Comparison of ENCODE assay signal across 1 cellular context in the genomic region with DNA sequence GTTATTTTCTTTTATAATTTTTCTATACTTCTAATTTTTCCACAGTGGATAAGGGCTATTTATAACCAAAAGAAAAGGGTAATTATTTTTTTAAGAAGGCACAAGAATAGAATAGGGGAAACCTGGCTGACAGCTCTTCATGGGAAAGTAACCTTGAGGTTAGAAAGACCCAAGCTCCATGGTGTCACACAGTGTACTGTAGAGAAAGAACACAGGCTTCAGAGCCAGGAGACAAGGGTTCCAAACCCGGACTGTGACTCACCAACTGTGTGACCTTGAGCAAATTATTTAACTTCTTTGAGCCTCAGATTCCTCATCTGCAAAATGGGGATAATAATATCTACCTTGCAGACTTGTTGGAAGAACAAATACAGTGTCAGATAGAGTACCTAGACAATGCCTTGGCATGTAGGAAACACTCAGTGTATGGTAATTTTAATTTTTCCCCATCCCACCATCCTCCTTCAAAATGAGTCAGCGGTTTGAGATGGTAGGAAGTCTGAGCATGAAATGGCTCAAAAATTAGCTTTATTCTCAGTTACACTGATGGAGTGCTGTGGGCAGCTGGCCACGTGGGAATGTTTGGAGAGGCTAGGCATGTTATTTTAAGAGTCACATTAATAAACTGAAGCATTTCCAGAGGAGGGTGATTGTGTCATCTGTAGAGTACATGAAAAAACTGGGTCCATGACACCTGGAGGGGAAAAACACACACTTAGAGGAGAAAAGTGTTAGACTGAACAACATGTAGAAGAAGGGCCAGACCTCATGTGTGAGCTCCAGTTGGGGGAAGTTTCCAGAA.
TF ChIP-seq lines count a peak whose summit lies in the region.

No MANE protein-coding gene starts in this region.

TF ChIP-seq in IMR-90, 13 proteins besides CTCF, POLR2A, EP300 and RAD21 (continued from another document):
- no peak for TF ChIP-seq CEBPB (IDR thresholded peaks at IDR 0.05; ENCODE audit: low read depth, low read length)
- no peak for TF ChIP-seq MAZ (IDR thresholded peaks at IDR 0.05; ENCODE audit: borderline replicate concordance, low read depth, low read length)
- TF ChIP-seq FOS (IDR thresholded peaks at IDR 0.05; ENCODE audit: low read depth, low read length), result no peak
